In genomic region chr1:2594001-2594640, GRCh38 we compare ENCODE assay signal across 9 cellular contexts. TPM values are rescaled to one million over a fixed set of nuclear protein-coding genes. Genes with fewer than 3 reads are reported as not detected.
A peak's percentile ranks its signal among the peaks of the same experiment; 100 is the strongest.
DNase-seq lines count a peak whose midpoint lies in the region; ATAC-seq and TF ChIP-seq lines count a peak whose summit lies in the region.
"Had no signal": no experiment of that assay in that cellular context is flagged by ENCODE, and none has a peak within 500 bp of the region (broad histone marks: within the 10 kb centered on the region; RNA-seq: fewer than 3 reads in every experiment).

No MANE protein-coding gene starts in this region.

- H3K9me3 ChIP-seq in upper lobe of left lung = peaks cover 0 to 4% (median 0%) of the 10 kb centered on the region in 4 donors

- no peak for TF ChIP-seq POLR2A in upper lobe of left lung (IDR thresholded peaks at IDR 0.05)

- no peak for TF ChIP-seq CTCF in astrocyte of the spinal cord (IDR thresholded peaks at IDR 0.05; ENCODE audit: low read depth, low read length)
- no peak for TF ChIP-seq CTCF in upper lobe of left lung (IDR thresholded peaks at IDR 0.05)
- no peak for TF ChIP-seq CTCF in GM10248 (IDR thresholded peaks at IDR 0.05; ENCODE audit: control extremely low read depth, extremely low read depth, low read depth, missing control alignments)

- 20 to 35% methylated on average over 10 to 20 of the region's 20 CpGs for WGBS in upper lobe of left lung, 2 donors

- H3K4me3 ChIP-seq in astrocyte of the spinal cord (ENCODE audit: low read depth, low read length) = no peak overlapping the region
- peak overlapping the region in 3 of 4 donors; percentile 25 to 45 (median 44) for H3K4me3 ChIP-seq in upper lobe of left lung

- H3K27me3 ChIP-seq in upper lobe of left lung = no peaks in the 10 kb centered on the region

- ATAC-seq in upper lobe of left lung (ENCODE audit: low FRiP score in 2 of 2) = no peak
- no peak for ATAC-seq in GM19467 (IDR thresholded peaks at IDR 0.05; ENCODE audit: unreplicated experiment)

- POLR2A ChIA-PET in GM10248 (lab: Yijun Ruan, JAX) = no interaction called here

- in situ Hi-C loops in astrocyte of the spinal cord (cut with HindIII; ENCODE audit: low sequenced_read_pairs) = no loop called here

- H3K4me1 ChIP-seq in upper lobe of left lung = peaks cover 13 to 23% (median 18%) of the 10 kb centered on the region in 4 donors

- TF ChIP-seq EP300 in upper lobe of left lung (IDR thresholded peaks at IDR 0.05) = no peak

- peak overlapping the region; percentile 4 to 74 (median 53) for H3K27ac ChIP-seq in upper lobe of left lung

- H3K36me3 ChIP-seq in upper lobe of left lung = peaks cover 0 to 12% (median 7%) of the 10 kb centered on the region in 4 donors

- DNase-seq in activated effector memory CD4-positive, alpha-beta T cell treated with anti-CD3 and anti-CD28 coated beads, Interleukin-2, amount 50 U/mL, for 16 hours = peak; percentile 57
- no peak for DNase-seq in activated effector memory CD4-positive, alpha-beta T cell treated with Interleukin-2 at 50 U/mL for 16 hours
- DNase-seq in astrocyte of the spinal cord (ENCODE audit: low read depth, low spot score) (peak; percentile 9), kidney tubule cell (ENCODE audit: low spot score) (peak; percentile 43), upper lobe of left lung (peak; percentile 59 to 78), cerebellar nuclear complex (lab: John Stamatoyannopoulos, UW) (no peak), GM10248 (ENCODE audit: extremely low spot score) (no peak)
- DNase-seq: glutamatergic neuron had no signal

- CTCF ChIA-PET in GM10248 (lab: Yijun Ruan, JAX) = no interaction called here

RNA-seq across cellular contexts. Expression of gene PRXL2B, which starts 7.5 kb away (rescaled TPM):
- total RNA-seq in upper lobe of left lung = 10 to 100 TPM; 10.5 to 34.2 (median 22.0) TPM

RNA-seq across cellular contexts. Expression of gene TNFRSF14, which starts 38.0 kb away (rescaled TPM):
- total RNA-seq in upper lobe of left lung = 100 to 1,000 TPM in 4 of 6 donors, 10 to 100 TPM in 2; 61.1 to 641 (median 147) TPM

RNA-seq across cellular contexts. Expression of gene MMEL1, which starts 38.7 kb away (rescaled TPM):
- total RNA-seq in upper lobe of left lung = 1 to 10 TPM in 4 of 6 donors, not detected in 2; 2.9 to 5.5 (median 5.1) TPM

Comparison
In these comparisons a context has a peak if more than half of its experiments do, and no peak if none do; other contexts are left out.
1. DNase-seq: peak in activated effector memory CD4-positive, alpha-beta T cell treated with anti-CD3 and anti-CD28 coated beads, Interleukin-2, amount 50 U/mL, for 16 hours (single experiment), astrocyte of the spinal cord (single experiment), kidney tubule cell (single experiment) and upper lobe of left lung (2 of 2); none in activated effector memory CD4-positive, alpha-beta T cell treated with Interleukin-2 at 50 U/mL for 16 hours (single experiment), cerebellar nuclear complex (0 of 2) and GM10248 (single experiment).